Comparison of ENCODE assay signal across 1 cellular context in the genomic region with DNA sequence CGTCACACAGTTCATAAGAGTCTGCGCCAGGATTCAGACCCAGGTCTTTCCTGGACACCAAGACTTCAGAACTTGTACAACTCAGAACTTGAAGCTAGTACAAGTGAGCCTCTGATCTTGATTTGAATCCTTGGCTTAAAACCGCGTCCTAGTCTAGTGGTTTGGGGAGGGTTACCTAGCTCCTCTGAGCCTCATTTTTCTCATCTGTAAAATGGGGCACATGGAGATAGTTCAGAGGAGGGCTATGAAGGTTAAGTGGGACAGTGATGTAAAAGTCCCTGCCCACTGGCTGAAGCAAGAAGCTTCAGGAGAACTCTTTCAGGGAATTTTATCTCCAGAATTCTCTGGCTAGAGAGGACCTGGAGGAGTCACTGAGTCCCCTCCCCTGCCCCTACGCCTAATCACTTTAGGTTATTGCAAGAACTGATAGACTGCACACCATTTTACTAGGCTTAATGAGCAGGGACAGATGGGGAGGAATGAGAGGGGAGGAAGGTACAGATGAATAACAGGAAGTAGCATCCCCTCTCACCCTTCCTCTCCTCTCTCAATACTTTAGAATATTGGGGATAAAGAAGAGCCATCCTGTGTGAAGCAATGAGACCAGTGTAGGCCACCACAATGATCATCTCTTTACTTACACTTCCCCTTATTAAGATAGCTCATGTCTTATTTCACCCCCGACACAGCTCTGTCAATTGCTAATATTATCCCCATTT.
TF ChIP-seq lines count a peak whose summit lies in the region.

No MANE protein-coding gene starts in this region.

TF ChIP-seq in K562, 482 proteins besides CTCF, POLR2A, EP300 and RAD21:
- TF ChIP-seq ELF2 (CRISPR knock-in tag; IDR thresholded peaks at IDR 0.05) (no peak), BCOR (IDR thresholded peaks at IDR 0.05) (peak; percentile 79), RCOR1 (IDR thresholded peaks at IDR 0.05; ENCODE audit: borderline replicate concordance in 1 of 2, low read depth in 2 of 2, low read length in 2 of 2) (peak in 1 of 2 experiments; percentile 8; a peak in 1 of 4 replicates), KDM1A (IDR thresholded peaks at IDR 0.05) (peak; percentile 58 to 79; a peak in 3 of 4 replicates), ZNF77 (CRISPR knock-in tag; IDR thresholded peaks at IDR 0.05) (no peak), ZNF124 (CRISPR knock-in tag; IDR thresholded peaks at IDR 0.05) (no peak), ADNP (tag; IDR thresholded peaks at IDR 0.05) (0 out of 2 replicates have a peak, but pooled peaks have one; percentile 64), RBM25 (IDR thresholded peaks at IDR 0.05; ENCODE audit: low read depth, low read length, severe bottlenecking) (peak; percentile 57), NR1H2 (CRISPR knock-in tag; IDR thresholded peaks at IDR 0.05) (no peak), MBD2 (IDR thresholded peaks at IDR 0.05; ENCODE audit: borderline replicate concordance, low read depth) (no peak), CHD4 (IDR thresholded peaks at IDR 0.05; ENCODE audit: insufficient read depth, insufficient replicate concordance, low read depth, low read length, poor library complexity, severe bottlenecking) (peak; percentile 69), KDM2B (CRISPR knock-in tag; IDR thresholded peaks at IDR 0.05) (no peak), ZNF57 (CRISPR knock-in tag; IDR thresholded peaks at IDR 0.05) (no peak)
- TF ChIP-seq, protein P1, sequence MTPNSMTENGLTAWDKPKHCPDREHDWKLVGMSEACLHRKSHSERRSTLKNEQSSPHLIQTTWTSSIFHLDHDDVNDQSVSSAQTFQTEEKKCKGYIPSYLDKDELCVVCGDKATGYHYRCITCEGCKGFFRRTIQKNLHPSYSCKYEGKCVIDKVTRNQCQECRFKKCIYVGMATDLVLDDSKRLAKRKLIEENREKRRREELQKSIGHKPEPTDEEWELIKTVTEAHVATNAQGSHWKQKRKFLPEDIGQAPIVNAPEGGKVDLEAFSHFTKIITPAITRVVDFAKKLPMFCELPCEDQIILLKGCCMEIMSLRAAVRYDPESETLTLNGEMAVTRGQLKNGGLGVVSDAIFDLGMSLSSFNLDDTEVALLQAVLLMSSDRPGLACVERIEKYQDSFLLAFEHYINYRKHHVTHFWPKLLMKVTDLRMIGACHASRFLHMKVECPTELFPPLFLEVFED (CRISPR knock-in tag; conservative IDR thresholded peaks at IDR 0.05): no peak
- TF ChIP-seq, protein P2, sequence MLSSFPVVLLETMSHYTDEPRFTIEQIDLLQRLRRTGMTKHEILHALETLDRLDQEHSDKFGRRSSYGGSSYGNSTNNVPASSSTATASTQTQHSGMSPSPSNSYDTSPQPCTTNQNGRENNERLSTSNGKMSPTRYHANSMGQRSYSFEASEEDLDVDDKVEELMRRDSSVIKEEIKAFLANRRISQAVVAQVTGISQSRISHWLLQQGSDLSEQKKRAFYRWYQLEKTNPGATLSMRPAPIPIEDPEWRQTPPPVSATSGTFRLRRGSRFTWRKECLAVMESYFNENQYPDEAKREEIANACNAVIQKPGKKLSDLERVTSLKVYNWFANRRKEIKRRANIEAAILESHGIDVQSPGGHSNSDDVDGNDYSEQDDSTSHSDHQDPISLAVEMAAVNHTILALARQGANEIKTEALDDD (IDR thresholded peaks at IDR 0.05): 0 out of 2 replicates have a peak, but pooled peaks have one; percentile 24
- TF ChIP-seq, protein P3, sequence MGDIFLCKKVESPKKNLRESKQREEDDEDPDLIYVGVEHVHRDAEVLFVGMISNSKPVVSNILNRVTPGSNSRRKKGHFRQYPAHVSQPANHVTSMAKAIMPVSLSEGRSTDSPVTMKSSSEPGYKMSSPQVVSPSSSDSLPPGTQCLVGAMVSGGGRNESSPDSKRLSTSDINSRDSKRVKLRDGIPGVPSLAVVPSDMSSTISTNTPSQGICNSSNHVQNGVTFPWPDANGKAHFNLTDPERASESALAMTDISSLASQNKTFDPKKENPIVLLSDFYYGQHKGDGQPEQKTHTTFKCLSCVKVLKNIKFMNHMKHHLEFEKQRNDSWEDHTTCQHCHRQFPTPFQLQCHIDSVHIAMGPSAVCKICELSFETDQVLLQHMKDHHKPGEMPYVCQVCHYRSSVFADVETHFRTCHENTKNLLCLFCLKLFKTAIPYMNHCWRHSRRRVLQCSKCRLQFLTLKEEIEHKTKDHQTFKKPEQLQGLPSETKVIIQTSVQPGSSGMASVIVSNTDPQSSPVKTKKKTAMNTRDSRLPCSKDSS (IDR thresholded peaks at IDR 0.05; ENCODE audit: low read depth, partially characterized antibody): no peak
